ENCODE assay signal across 1 cellular context in the genomic region with DNA sequence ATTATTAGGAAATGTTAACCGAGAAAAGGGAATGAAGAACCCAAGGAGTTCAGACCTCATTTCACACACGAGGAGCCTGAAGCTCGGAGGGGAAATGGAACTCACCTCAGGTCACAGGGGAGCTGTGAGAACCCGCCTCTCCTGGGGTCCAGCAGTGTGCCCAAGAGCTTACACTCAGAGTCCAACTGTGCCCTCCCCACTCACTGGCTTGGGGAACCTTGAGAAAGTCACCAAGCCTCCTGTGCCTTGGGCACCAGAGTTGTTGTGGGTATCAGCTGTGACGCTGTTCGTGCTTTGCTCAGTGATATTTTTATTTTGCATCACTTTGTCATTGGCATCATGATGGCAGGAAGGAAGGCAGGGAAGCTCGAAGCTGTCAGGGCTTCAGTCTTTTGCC.
TF ChIP-seq lines count a peak whose summit lies in the region.

No MANE protein-coding gene starts in this region.

TF ChIP-seq in GM12878, 131 proteins besides CTCF, POLR2A, EP300 and RAD21 (continued from another document):
- TF ChIP-seq, protein P1, sequence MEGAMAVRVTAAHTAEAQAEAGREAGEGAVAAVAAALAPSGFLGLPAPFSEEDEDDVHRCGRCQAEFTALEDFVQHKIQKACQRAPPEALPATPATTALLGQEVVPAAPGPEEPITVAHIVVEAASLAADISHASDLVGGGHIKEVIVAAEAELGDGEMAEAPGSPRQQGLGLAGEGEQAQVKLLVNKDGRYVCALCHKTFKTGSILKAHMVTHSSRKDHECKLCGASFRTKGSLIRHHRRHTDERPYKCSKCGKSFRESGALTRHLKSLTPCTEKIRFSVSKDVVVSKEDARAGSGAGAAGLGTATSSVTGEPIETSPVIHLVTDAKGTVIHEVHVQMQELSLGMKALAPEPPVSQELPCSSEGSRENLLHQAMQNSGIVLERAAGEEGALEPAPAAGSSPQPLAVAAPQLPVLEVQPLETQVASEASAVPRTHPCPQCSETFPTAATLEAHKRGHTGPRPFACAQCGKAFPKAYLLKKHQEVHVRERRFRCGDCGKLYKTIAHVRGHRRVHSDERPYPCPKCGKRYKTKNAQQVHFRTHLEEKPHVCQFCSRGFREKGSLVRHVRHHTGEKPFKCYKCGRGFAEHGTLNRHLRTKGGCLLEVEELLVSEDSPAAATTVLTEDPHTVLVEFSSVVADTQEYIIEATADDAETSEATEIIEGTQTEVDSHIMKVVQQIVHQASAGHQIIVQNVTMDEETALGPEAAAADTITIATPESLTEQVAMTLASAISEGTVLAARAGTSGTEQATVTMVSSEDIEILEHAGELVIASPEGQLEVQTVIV (IDR thresholded peaks at IDR 0.05; ENCODE audit: borderline replicate concordance, partially characterized antibody) = no peak
- TF ChIP-seq TBL1XR1 (IDR thresholded peaks at IDR 0.05; ENCODE audit: low read depth, low read length) = no peak
- TF ChIP-seq EZH2 (IDR thresholded peaks at IDR 0.05; ENCODE audit: borderline replicate concordance, control insufficient read depth, low read depth, low read length) = no peak
- TF ChIP-seq KAT2A (conservative IDR thresholded peaks at IDR 0.05; ENCODE audit: control insufficient read depth, low read depth, low read length) = no peak
- TF ChIP-seq SPI1 (IDR thresholded peaks at IDR 0.05; ENCODE audit: borderline replicate concordance, insufficient read depth, low read depth, low read length) = no peak
- TF ChIP-seq, protein P2, sequence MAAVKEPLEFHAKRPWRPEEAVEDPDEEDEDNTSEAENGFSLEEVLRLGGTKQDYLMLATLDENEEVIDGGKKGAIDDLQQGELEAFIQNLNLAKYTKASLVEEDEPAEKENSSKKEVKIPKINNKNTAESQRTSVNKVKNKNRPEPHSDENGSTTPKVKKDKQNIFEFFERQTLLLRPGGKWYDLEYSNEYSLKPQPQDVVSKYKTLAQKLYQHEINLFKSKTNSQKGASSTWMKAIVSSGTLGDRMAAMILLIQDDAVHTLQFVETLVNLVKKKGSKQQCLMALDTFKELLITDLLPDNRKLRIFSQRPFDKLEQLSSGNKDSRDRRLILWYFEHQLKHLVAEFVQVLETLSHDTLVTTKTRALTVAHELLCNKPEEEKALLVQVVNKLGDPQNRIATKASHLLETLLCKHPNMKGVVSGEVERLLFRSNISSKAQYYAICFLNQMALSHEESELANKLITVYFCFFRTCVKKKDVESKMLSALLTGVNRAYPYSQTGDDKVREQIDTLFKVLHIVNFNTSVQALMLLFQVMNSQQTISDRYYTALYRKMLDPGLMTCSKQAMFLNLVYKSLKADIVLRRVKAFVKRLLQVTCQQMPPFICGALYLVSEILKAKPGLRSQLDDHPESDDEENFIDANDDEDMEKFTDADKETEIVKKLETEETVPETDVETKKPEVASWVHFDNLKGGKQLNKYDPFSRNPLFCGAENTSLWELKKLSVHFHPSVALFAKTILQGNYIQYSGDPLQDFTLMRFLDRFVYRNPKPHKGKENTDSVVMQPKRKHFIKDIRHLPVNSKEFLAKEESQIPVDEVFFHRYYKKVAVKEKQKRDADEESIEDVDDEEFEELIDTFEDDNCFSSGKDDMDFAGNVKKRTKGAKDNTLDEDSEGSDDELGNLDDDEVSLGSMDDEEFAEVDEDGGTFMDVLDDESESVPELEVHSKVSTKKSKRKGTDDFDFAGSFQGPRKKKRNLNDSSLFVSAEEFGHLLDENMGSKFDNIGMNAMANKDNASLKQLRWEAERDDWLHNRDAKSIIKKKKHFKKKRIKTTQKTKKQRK (IDR thresholded peaks at IDR 0.05; ENCODE audit: low read depth, low read length) = no peak
- TF ChIP-seq, protein P3, sequence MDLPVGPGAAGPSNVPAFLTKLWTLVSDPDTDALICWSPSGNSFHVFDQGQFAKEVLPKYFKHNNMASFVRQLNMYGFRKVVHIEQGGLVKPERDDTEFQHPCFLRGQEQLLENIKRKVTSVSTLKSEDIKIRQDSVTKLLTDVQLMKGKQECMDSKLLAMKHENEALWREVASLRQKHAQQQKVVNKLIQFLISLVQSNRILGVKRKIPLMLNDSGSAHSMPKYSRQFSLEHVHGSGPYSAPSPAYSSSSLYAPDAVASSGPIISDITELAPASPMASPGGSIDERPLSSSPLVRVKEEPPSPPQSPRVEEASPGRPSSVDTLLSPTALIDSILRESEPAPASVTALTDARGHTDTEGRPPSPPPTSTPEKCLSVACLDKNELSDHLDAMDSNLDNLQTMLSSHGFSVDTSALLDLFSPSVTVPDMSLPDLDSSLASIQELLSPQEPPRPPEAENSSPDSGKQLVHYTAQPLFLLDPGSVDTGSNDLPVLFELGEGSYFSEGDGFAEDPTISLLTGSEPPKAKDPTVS (IDR thresholded peaks at IDR 0.05; ENCODE audit: low read depth, low read length) = no peak
- TF ChIP-seq, protein P4, sequence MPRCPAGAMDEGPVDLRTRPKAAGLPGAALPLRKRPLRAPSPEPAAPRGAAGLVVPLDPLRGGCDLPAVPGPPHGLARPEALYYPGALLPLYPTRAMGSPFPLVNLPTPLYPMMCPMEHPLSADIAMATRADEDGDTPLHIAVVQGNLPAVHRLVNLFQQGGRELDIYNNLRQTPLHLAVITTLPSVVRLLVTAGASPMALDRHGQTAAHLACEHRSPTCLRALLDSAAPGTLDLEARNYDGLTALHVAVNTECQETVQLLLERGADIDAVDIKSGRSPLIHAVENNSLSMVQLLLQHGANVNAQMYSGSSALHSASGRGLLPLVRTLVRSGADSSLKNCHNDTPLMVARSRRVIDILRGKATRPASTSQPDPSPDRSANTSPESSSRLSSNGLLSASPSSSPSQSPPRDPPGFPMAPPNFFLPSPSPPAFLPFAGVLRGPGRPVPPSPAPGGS (IDR thresholded peaks at IDR 0.05; ENCODE audit: borderline replicate concordance, insufficient read depth, low read depth, low read length, poor library complexity, severe bottlenecking) = no peak
- TF ChIP-seq NBN (IDR thresholded peaks at IDR 0.05) = no peak
- no peak for TF ChIP-seq STAT1 (conservative IDR thresholded peaks at IDR 0.05)
